Comparison of ENCODE assay signal across 8 cellular contexts in genomic region chr15:50107591-50108408, GRCh38. TPM values are rescaled to one million over a fixed set of nuclear protein-coding genes. Genes with fewer than 3 reads are reported as not detected.
DNase-seq lines count a peak whose midpoint lies in the region; ATAC-seq lines count a peak whose summit lies in the region.

No MANE protein-coding gene starts in this region.

- no peaks in the 10 kb centered on the region for H3K36me3 ChIP-seq in mucosa of rectum (ENCODE audit: control insufficient read depth in 2 of 2, insufficient read depth in 2 of 2, low read length in 2 of 2)

- H3K4me3 Mint-ChIP-seq in activated CD4-positive, alpha-beta T cell treated with anti-CD3 and anti-CD28 coated beads, Interleukin-2, amount 10 ng/mL, durations not matched to agents 24 days and 14 days = peak overlapping the region; percentile 79
- H3K4me3 Mint-ChIP-seq in T-helper 1 cell treated with Interleukin-12 subunit alpha and Interleukin-12 subunit beta and Interleukin-4 antibody, amounts not matched to agents 30 μg/mL and 1 μg/mL, for 36 hours = peak overlapping the region; percentile 69

- H3K9me3 Mint-ChIP-seq in activated CD4-positive, alpha-beta T cell treated with anti-CD3 and anti-CD28 coated beads, Interleukin-2, amount 10 ng/mL, durations not matched to agents 24 days and 14 days = peaks cover 11% of the 10 kb centered on the region
- H3K9me3 Mint-ChIP-seq in T-helper 1 cell treated with Interleukin-12 subunit alpha and Interleukin-12 subunit beta and Interleukin-4 antibody, amounts not matched to agents 30 μg/mL and 1 μg/mL, for 36 hours = peaks cover 19% of the 10 kb centered on the region

- no peaks in the 10 kb centered on the region for H3K9me3 ChIP-seq in mucosa of rectum (ENCODE audit: control insufficient read depth in 2 of 2, low read length in 2 of 2)

- H3K4me1 ChIP-seq in mucosa of rectum (ENCODE audit: control insufficient read depth in 2 of 2, insufficient read depth in 2 of 2, low read length in 2 of 2) = no peaks in the 10 kb centered on the region

- peak; percentile 82 for DNase-seq in activated CD4-positive, alpha-beta T cell treated with anti-CD3 and anti-CD28 coated beads, Interleukin-2, amount 10 ng/mL, durations not matched to agents 24 days and 14 days
- DNase-seq in activated CD4-positive, alpha-beta T cell treated with anti-CD3 and anti-CD28 coated beads, Interleukin-2, amount 50 U/mL, for 4 hours = no peak
- DNase-seq in H4 (ENCODE audit: low spot score) (no peak), DMS 273 (lab: John Stamatoyannopoulos, UW; ENCODE audit: unreplicated experiment) (no peak)
- no peak for DNase-seq in stimulated activated CD4-positive, alpha-beta T cell treated with anti-CD3 and anti-CD28 coated beads, Interleukin-2, amount 100 ng/mL, for 24 hours

- H3K27ac ChIP-seq in mucosa of rectum (ENCODE audit: low read depth in 2 of 2, low read length in 2 of 2) = peak overlapping the region; percentile 49 to 52

- ATAC-seq in HG02943 (IDR thresholded peaks at IDR 0.05; ENCODE audit: low read depth, unreplicated experiment) = peak; percentile 95

- H3K9ac ChIP-seq in mucosa of rectum (ENCODE audit: low read depth in 1 of 2, low read length in 2 of 2) = no peak overlapping the region

- intact Hi-C loops in activated CD4-positive, alpha-beta T cell treated with anti-CD3 and anti-CD28 coated beads, Interleukin-2, amount 10 ng/mL, durations not matched to agents 24 days and 14 days (cut with micrococcal nuclease) = loop anchor here (1.0 to 5.0 kb wide), 5 partner anchors 12 to 1775 kb away; partner anchors contain the start of genes ATP8B4 and DUT

- peak overlapping the region; percentile 91 for H3K27ac Mint-ChIP-seq in activated CD4-positive, alpha-beta T cell treated with anti-CD3 and anti-CD28 coated beads, Interleukin-2, amount 10 ng/mL, durations not matched to agents 24 days and 14 days
- H3K27ac Mint-ChIP-seq in T-helper 1 cell treated with Interleukin-12 subunit alpha and Interleukin-12 subunit beta and Interleukin-4 antibody, amounts not matched to agents 30 μg/mL and 1 μg/mL, for 36 hours = peak overlapping the region; percentile 89

- H3K27me3 Mint-ChIP-seq in activated CD4-positive, alpha-beta T cell treated with anti-CD3 and anti-CD28 coated beads, Interleukin-2, amount 10 ng/mL, durations not matched to agents 24 days and 14 days = no peaks in the 10 kb centered on the region
- no peaks in the 10 kb centered on the region for H3K27me3 Mint-ChIP-seq in T-helper 1 cell treated with Interleukin-12 subunit alpha and Interleukin-12 subunit beta and Interleukin-4 antibody, amounts not matched to agents 30 μg/mL and 1 μg/mL, for 36 hours (ENCODE audit: low read depth)

- peaks cover 67% of the 10 kb centered on the region for H3K4me1 Mint-ChIP-seq in activated CD4-positive, alpha-beta T cell treated with anti-CD3 and anti-CD28 coated beads, Interleukin-2, amount 10 ng/mL, durations not matched to agents 24 days and 14 days
- H3K4me1 Mint-ChIP-seq in T-helper 1 cell treated with Interleukin-12 subunit alpha and Interleukin-12 subunit beta and Interleukin-4 antibody, amounts not matched to agents 30 μg/mL and 1 μg/mL, for 36 hours (ENCODE audit: low read depth) = peaks cover 77% of the 10 kb centered on the region

- H3K27me3 ChIP-seq in mucosa of rectum (ENCODE audit: control insufficient read depth in 2 of 2, insufficient read depth in 2 of 2, low read length in 2 of 2) = no peaks in the 10 kb centered on the region

- H3K4me3 ChIP-seq in mucosa of rectum (ENCODE audit: low read length in 2 of 2) = no peak overlapping the region

- peaks cover 35% of the 10 kb centered on the region for H3K36me3 Mint-ChIP-seq in activated CD4-positive, alpha-beta T cell treated with anti-CD3 and anti-CD28 coated beads, Interleukin-2, amount 10 ng/mL, durations not matched to agents 24 days and 14 days (ENCODE audit: low read depth)
- peaks cover 40% of the 10 kb centered on the region for H3K36me3 Mint-ChIP-seq in T-helper 1 cell treated with Interleukin-12 subunit alpha and Interleukin-12 subunit beta and Interleukin-4 antibody, amounts not matched to agents 30 μg/mL and 1 μg/mL, for 36 hours (ENCODE audit: low read depth)

RNA-seq across cellular contexts. Expression of gene ATP8B4, which starts 11.2 kb away (rescaled TPM):
- 29.9 and 38.5 TPM in 2 replicates for total RNA-seq in activated CD4-positive, alpha-beta T cell treated with anti-CD3 and anti-CD28 coated beads, Interleukin-2, amount 10 ng/mL, durations not matched to agents 24 days and 14 days
- 0.04 and 0.41 TPM in 2 replicates for total RNA-seq in H4 (2014; rRNA removed; shearing (Covaris generic))

Comparison
In these comparisons a context has a peak if more than half of its experiments do, and no peak if none do; other contexts are left out.
1. RNA of gene ATP8B4, which starts 11.2 kb away (total RNA-seq): 29.9 to 38.5 TPM in activated CD4-positive, alpha-beta T cell treated with anti-CD3 and anti-CD28 coated beads, Interleukin-2, amount 10 ng/mL, durations not matched to agents 24 days and 14 days; 0.04 to 0.41 TPM in H4; every median in the first group is over 10 times any median in the second.